In genomic region chr5:150036513-150036912, GRCh38 we compare ENCODE assay signal across 13 cellular contexts. TPM values are rescaled to one million over a fixed set of nuclear protein-coding genes. Genes with fewer than 3 reads are reported as not detected.
A peak's percentile ranks its signal among the peaks of the same experiment; 100 is the strongest.
DNase-seq lines count a peak whose midpoint lies in the region; ATAC-seq and TF ChIP-seq lines count a peak whose summit lies in the region.
"Had no signal": no experiment of that assay in that cellular context is flagged by ENCODE, and none has a peak within 500 bp of the region (broad histone marks: within the 10 kb centered on the region; RNA-seq: fewer than 3 reads in every experiment).

No MANE protein-coding gene starts in this region.

- H3K23ac ChIP-seq in mesendoderm (ENCODE audit: low read length), result no peak overlapping the region

- H3K9ac ChIP-seq in mesendoderm (ENCODE audit: low read length), result no peak overlapping the region

- POLR2A ChIA-PET in MCF 10A (lab: Yijun Ruan, JAX), result interaction anchor here (0.6 to 4.7 kb wide), 12 partner anchors 8 to 1775 kb away, joined by 3 to 66 read pairs (median 4); partner anchors contain the start of genes HMGXB3, RPS14 and TIGD6

- no peak overlapping the region for H2BK15ac ChIP-seq in mesendoderm (replicated peaks; ENCODE audit: low read depth)

- DNase-seq in MCF 10A (ENCODE audit: unreplicated experiment) (peak; percentile 95), breast epithelium (ENCODE audit: low spot score in 2 of 2) (no peak), body of pancreas (peak in 1 of 4 donors; percentile 33), islet precursor cell (peak; percentile 96), mesendoderm (no peak)
- no peak for DNase-seq in NK-92 treated with Interleukin-12 subunit alpha and Interleukin-12 subunit beta, amount 100 ng/mL, for 24 hours (lab: John Stamatoyannopoulos, UW)
- DNase-seq: activated T-cell treated with anti-CD3 and anti-CD28 coated beads, Interleukin-2, amount 50 U/mL, for 4 hours; MM.1S; NCI-H82 had no signal

- H3K4me3 ChIP-seq in breast epithelium (no peak overlapping the region), body of pancreas (no peak overlapping the region), mesendoderm (ENCODE audit: low read length) (no peak overlapping the region)

- H3K27me3 Mint-ChIP-seq in MCF 10A (ENCODE audit: insufficient read depth, unreplicated experiment), result no peaks in the 10 kb centered on the region

- no peaks in the 10 kb centered on the region for H3K4me1 ChIP-seq in breast epithelium
- H3K4me1 ChIP-seq in body of pancreas, result no peaks in the 10 kb centered on the region
- H3K4me1 ChIP-seq in mesendoderm (ENCODE audit: control insufficient read depth, low read depth, low read length), result no peaks in the 10 kb centered on the region

- no peak overlapping the region for H2BK5ac ChIP-seq in mesendoderm (ENCODE audit: low read length)

- H3K27ac ChIP-seq in breast epithelium, result peak overlapping the region in 1 of 2 donors; percentile 31
- H3K27ac ChIP-seq in body of pancreas, result no peak overlapping the region
- H3K27ac ChIP-seq in mesendoderm (ENCODE audit: low read depth, low read length), result no peak overlapping the region
- H3K27ac ChIP-seq: 22Rv1 had no signal

- TF ChIP-seq POLR2A in breast epithelium (IDR thresholded peaks at IDR 0.05) (no peak), body of pancreas (IDR thresholded peaks at IDR 0.05) (no peak)

- H3K56ac ChIP-seq in mesendoderm (ENCODE audit: low read length), result no peak overlapping the region

- H3K18ac ChIP-seq in mesendoderm (ENCODE audit: low read length), result no peak overlapping the region

- H2AK5ac ChIP-seq in mesendoderm (ENCODE audit: low read length), result no peak overlapping the region

- H3K9me3 ChIP-seq in breast epithelium (no peaks in the 10 kb centered on the region), body of pancreas (no peaks in the 10 kb centered on the region)

- TF ChIP-seq CTCF in MCF 10A (IDR thresholded peaks at IDR 0.05; ENCODE audit: unreplicated experiment), result no peak
- no peak for TF ChIP-seq CTCF in breast epithelium (IDR thresholded peaks at IDR 0.05)
- TF ChIP-seq CTCF in body of pancreas (IDR thresholded peaks at IDR 0.05), result no peak

- CTCF ChIA-PET in MCF 10A (lab: Yijun Ruan, JAX), result interaction anchor here (0.5 to 2.0 kb wide), 9 partner anchors 9 to 169 kb away, joined by 3 to 14 read pairs (median 5); partner anchors contain the start of genes HMGXB3 and TIGD6

- H3K4me1 Mint-ChIP-seq in MCF 10A (ENCODE audit: insufficient read depth, unreplicated experiment), result peaks cover 31% of the 10 kb centered on the region

- H3K27me3 ChIP-seq in breast epithelium (no peaks in the 10 kb centered on the region), body of pancreas (no peaks in the 10 kb centered on the region), mesendoderm (ENCODE audit: insufficient read depth, low read length, poor library complexity) (no peaks in the 10 kb centered on the region)

- H3K4me3 Mint-ChIP-seq in MCF 10A (ENCODE audit: unreplicated experiment), result peak overlapping the region; percentile 9
- H3K4me3 Mint-ChIP-seq: activated T-cell treated with anti-CD3 and anti-CD28 coated beads, Interleukin-2, amount 50 U/mL, for 4 hours had no signal

- H3K36me3 ChIP-seq in breast epithelium, result peaks cover 16% of the 10 kb centered on the region
- peaks cover 12 to 48% of the 10 kb centered on the region in 2 donors for H3K36me3 ChIP-seq in body of pancreas (replicated peaks in 1 of 2; ENCODE audit: insufficient read depth in 1 of 2, low read depth in 2 of 2)
- H3K36me3 ChIP-seq in mesendoderm (ENCODE audit: control insufficient read depth, insufficient read depth, low read length), result peaks cover 8% of the 10 kb centered on the region

- H4K8ac ChIP-seq in mesendoderm (ENCODE audit: low read depth, low read length), result no peak overlapping the region

- no peak overlapping the region for H2BK120ac ChIP-seq in mesendoderm (ENCODE audit: low read depth, low read length)

- H3K79me1 ChIP-seq in mesendoderm (ENCODE audit: low read length), result no peaks in the 10 kb centered on the region

- H3K4ac ChIP-seq in mesendoderm (ENCODE audit: low read depth, low read length), result no peak overlapping the region

- H3K27ac Mint-ChIP-seq in MCF 10A (ENCODE audit: low read depth, unreplicated experiment), result peak overlapping the region; percentile 36

- intact Hi-C loops in MCF 10A (cut with micrococcal nuclease) (loop anchor here (1.0 to 5.0 kb wide), 4 partner anchors 14 to 86 kb away; no protein-coding TSS in a partner anchor), breast epithelium (cut with DNase I; ENCODE audit: low total_unique reads) (no loop called here), body of pancreas (cut with DNase I) (no loop called here)

- H3K9me3 Mint-ChIP-seq in MCF 10A (ENCODE audit: unreplicated experiment), result no peaks in the 10 kb centered on the region
- H3K9me3 Mint-ChIP-seq: activated T-cell treated with anti-CD3 and anti-CD28 coated beads, Interleukin-2, amount 50 U/mL, for 4 hours had no signal

- no peaks in the 10 kb centered on the region for H3K79me2 ChIP-seq in mesendoderm (ENCODE audit: control insufficient read depth, insufficient read depth, low read length)

- peaks cover 82% of the 10 kb centered on the region for H3K36me3 Mint-ChIP-seq in MCF 10A (ENCODE audit: insufficient read depth, unreplicated experiment)

- H4K5ac ChIP-seq in mesendoderm (ENCODE audit: low read length), result no peak overlapping the region

- no TSS peak for BruUV-seq in MCF 10A (replicated peaks; lab: Mats Ljungman, UMichigan)

- H3K4me2 ChIP-seq in mesendoderm (ENCODE audit: low read length), result no peak overlapping the region

- peak; percentile 55 for ATAC-seq in body of pancreas
- ATAC-seq in GM18907 (IDR thresholded peaks at IDR 0.05; ENCODE audit: unreplicated experiment), result no peak
- no peak for ATAC-seq in HG03025 (IDR thresholded peaks at IDR 0.05; ENCODE audit: low FRiP score, unreplicated experiment)
- ATAC-seq: activated T-cell treated with anti-CD3 and anti-CD28 coated beads, Interleukin-2, amount 50 U/mL, for 4 hours had no signal

- 87 to 91% methylated on average over 9 of the region's 9 CpGs for WGBS in body of pancreas, 2 donors
- no CpG with 5 or more reads among the region's 9 CpGs for WGBS in mesendoderm (ENCODE audit: extremely low coverage, insufficient coverage, low lambda C conversion rate)

RNA-seq across cellular contexts. Expression of gene HMGXB3, which starts 36.0 kb away (rescaled TPM):
- total RNA-seq in MCF 10A (2022), result 66.8 and 67.8 TPM in 2 replicates
- total RNA-seq in breast epithelium, result 10 to 100 TPM; 35.2 to 80.9 (median 57.7) TPM
- total RNA-seq in body of pancreas, result 10 to 100 TPM; 22.6 to 43.5 TPM
- 14.9 TPM for polyA plus RNA-seq in mesendoderm (2013, experiment 1 of 2)
- 14.5 TPM for polyA plus RNA-seq in mesendoderm (2013, experiment 2 of 2)

RNA-seq across cellular contexts. Expression of gene TIGD6, which starts 36.1 kb away (rescaled TPM):
- total RNA-seq in MCF 10A (2022), result 9.0 and 10.6 TPM in 2 replicates
- 10 to 100 TPM in 1 of 3 donors, 1 to 10 TPM in 2; 5.6 to 11.0 (median 5.6) TPM for total RNA-seq in breast epithelium
- total RNA-seq in body of pancreas, result 1 to 10 TPM; 2.1 to 3.0 TPM
- 2.3 TPM for polyA plus RNA-seq in mesendoderm (2013, experiment 1 of 2)
- 2.1 TPM for polyA plus RNA-seq in mesendoderm (2013, experiment 2 of 2)

RNA-seq across cellular contexts. Expression of gene CSF1R, which starts 49.8 kb away (rescaled TPM):
- 0.88 and 1.6 TPM in 2 replicates for total RNA-seq in MCF 10A (2022)
- 10 to 100 TPM; 11.5 to 79.0 (median 24.1) TPM for total RNA-seq in breast epithelium
- 10 to 100 TPM in 1 of 2 donors, 1 to 10 TPM in 1; 5.3 to 13.5 TPM for total RNA-seq in body of pancreas
- 0.04 TPM for polyA plus RNA-seq in mesendoderm (2013, experiment 1 of 2)
- polyA plus RNA-seq in mesendoderm (2013, experiment 2 of 2), result 0.11 TPM
- total RNA-seq: pulmonary artery endothelial cell had no signal

Comparison
In these comparisons a context has a peak if more than half of its experiments do, and no peak if none do; other contexts are left out.
1. DNase-seq: peak in MCF 10A (single experiment) and islet precursor cell (single experiment); none in breast epithelium (0 of 2), NK-92 treated with Interleukin-12 subunit alpha and Interleukin-12 subunit beta, amount 100 ng/mL, for 24 hours (single experiment) and mesendoderm (single experiment).